In the genomic region with DNA sequence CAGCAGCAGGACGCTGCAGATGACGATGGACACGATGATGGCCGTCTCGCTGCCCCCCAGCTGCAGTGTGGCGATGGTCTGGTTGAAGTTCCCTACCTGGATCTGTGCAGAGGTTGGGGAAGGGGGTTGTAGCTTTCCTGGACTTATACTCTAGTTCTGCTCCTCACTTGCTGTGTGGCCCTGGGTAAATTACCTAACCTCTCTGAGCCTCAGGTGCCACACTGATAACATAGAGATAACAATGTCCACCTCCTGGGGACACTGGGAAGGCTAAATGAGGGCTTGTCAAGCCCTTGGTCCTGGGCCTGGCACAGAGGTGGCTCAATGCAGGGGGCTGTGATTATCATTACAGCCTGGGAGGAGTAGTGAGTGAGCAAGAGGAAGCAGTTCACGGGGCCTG, we compare ENCODE assay signal across 24 cellular contexts. TPM values are rescaled to one million over a fixed set of nuclear protein-coding genes. Genes with fewer than 3 reads are reported as not detected.
DNase-seq lines count a peak whose midpoint lies in the region; ATAC-seq, FAIRE-seq and TF ChIP-seq lines count a peak whose summit lies in the region.
"Had no signal": no experiment of that assay in that cellular context is flagged by ENCODE, and none has a peak within 500 bp of the region (broad histone marks: within the 10 kb centered on the region; RNA-seq: fewer than 3 reads in every experiment).

No MANE protein-coding gene starts in this region.

- H3K27ac Mint-ChIP-seq in CD4-positive, alpha-beta memory T cell = peak overlapping the region in 4 of 7 donors; percentile 55 to 67 (median 65)
- H3K27ac Mint-ChIP-seq in T-helper 17 cell (peak overlapping the region; percentile 72), endodermal cell (peak overlapping the region; percentile 62)

- H3K27me3 ChIP-seq in CD4-positive, alpha-beta memory T cell (ENCODE audit: insufficient read depth, low read length) = no peaks in the 10 kb centered on the region
- H3K27me3 ChIP-seq in endodermal cell (ENCODE audit: control insufficient read depth, insufficient read depth, low read length, poor library complexity, severe bottlenecking) (no peaks in the 10 kb centered on the region), pancreas (no peaks in the 10 kb centered on the region)
- H3K27me3 ChIP-seq: MG63, Peyer's patch had no signal

- H3K36me3 Mint-ChIP-seq in CD4-positive, alpha-beta memory T cell = peaks cover 4 to 7% of the 10 kb centered on the region in 2 donors
- H3K36me3 Mint-ChIP-seq in T-helper 17 cell (ENCODE audit: low read depth) = peaks cover 2% of the 10 kb centered on the region
- peaks cover 9% of the 10 kb centered on the region for H3K36me3 Mint-ChIP-seq in endodermal cell (ENCODE audit: low read depth)

- peaks cover 0 to 2% (median 0%) of the 10 kb centered on the region in 8 donors for H3K9me3 Mint-ChIP-seq in CD4-positive, alpha-beta memory T cell
- H3K9me3 Mint-ChIP-seq in endodermal cell = no peaks in the 10 kb centered on the region

- intact Hi-C loops in CD4-positive, alpha-beta memory T cell (cut with micrococcal nuclease) = no loop called here
- intact Hi-C loops in head of caudate nucleus (cut with DNase I) (no loop called here), pancreas (cut with DNase I) (no loop called here)

- H3K4me3 ChIP-seq in A549 = no peak overlapping the region
- no peak overlapping the region for H3K4me3 ChIP-seq in CD4-positive, alpha-beta memory T cell (ENCODE audit: low read length in 2 of 2)
- H3K4me3 ChIP-seq in endodermal cell (ENCODE audit: low read length) = no peak overlapping the region
- no peak overlapping the region for H3K4me3 ChIP-seq in pancreas
- H3K4me3 ChIP-seq: GM23248, HAP-1, MG63, Peyer's patch had no signal

- H3K9me3 ChIP-seq in A549 = no peaks in the 10 kb centered on the region
- no peaks in the 10 kb centered on the region for H3K9me3 ChIP-seq in CD4-positive, alpha-beta memory T cell (ENCODE audit: control insufficient read depth in 1 of 2, low read length in 2 of 2)
- H3K9me3 ChIP-seq in T-helper 17 cell (ENCODE audit: control insufficient read depth, low read length, poor library complexity, severe bottlenecking) = no peaks in the 10 kb centered on the region
- no peaks in the 10 kb centered on the region for H3K9me3 ChIP-seq in endodermal cell (ENCODE audit: control insufficient read depth, low read length)
- H3K9me3 ChIP-seq in pancreas = no peaks in the 10 kb centered on the region
- H3K9me3 ChIP-seq: HAP-1, MG63, Peyer's patch had no signal

- H3K36me3 ChIP-seq in CD4-positive, alpha-beta memory T cell (ENCODE audit: insufficient read depth, low read length) = no peaks in the 10 kb centered on the region
- H3K36me3 ChIP-seq in endodermal cell (ENCODE audit: control insufficient read depth, insufficient read depth, low read length) (no peaks in the 10 kb centered on the region), pancreas (no peaks in the 10 kb centered on the region)
- H3K36me3 ChIP-seq: HAP-1 had no signal

- no peak overlapping the region for H3K4me3 Mint-ChIP-seq in CD4-positive, alpha-beta memory T cell
- H3K4me3 Mint-ChIP-seq in T-helper 17 cell (no peak overlapping the region), endodermal cell (no peak overlapping the region)

- whole genome bisulfite sequencing in A549 (ENCODE audit: missing lambda C conversion rate) = 98% methylated on average over 6 of the region's 7 CpGs
- WGBS in endodermal cell (ENCODE audit: insufficient coverage in 1 of 2, insufficient read length in 1 of 2), 2 experiments = 98 to 100% methylated on average over 3 to 7 of the region's 7 CpGs
- 91 to 96% methylated on average over 7 of the region's 7 CpGs for WGBS in pancreas, 2 donors

- TF ChIP-seq RAD21 in A549 (conservative IDR thresholded peaks at IDR 0.05 in 1 of 2, IDR thresholded peaks at IDR 0.05 in 1 of 2) = no peak

- POLR2A ChIA-PET in A549 (lab: Yijun Ruan, JAX) = no interaction called here
- POLR2A ChIA-PET in CD4-positive, alpha-beta memory T cell (lab: Charles Lee; ENCODE audit: partially characterized antibody) = interaction anchor here (0.8 to 1.0 kb wide), 2 partner anchors 8 to 11 kb away, joined by 3 read pairs; no protein-coding TSS in a partner anchor

- H3K4me2 ChIP-seq in A549 = no peak overlapping the region

- H3K27ac ChIP-seq in A549 (no peak overlapping the region), endodermal cell (ENCODE audit: low read depth, low read length) (no peak overlapping the region), pancreas (no peak overlapping the region)
- H3K27ac ChIP-seq in CD4-positive, alpha-beta memory T cell (ENCODE audit: low read depth, low read length) = no peak overlapping the region
- H3K27ac ChIP-seq: GM23248, Peyer's patch had no signal

- no peak for FAIRE-seq in A549 (lab: Jason Lieb, UNC)
- no peak for FAIRE-seq in pancreas (lab: Jason Lieb, UNC)
- FAIRE-seq: A204.1 had no signal

- peaks cover 0 to 22% (median 7%) of the 10 kb centered on the region in 4 donors for H3K4me1 Mint-ChIP-seq in CD4-positive, alpha-beta memory T cell
- H3K4me1 Mint-ChIP-seq in T-helper 17 cell (peaks cover 11% of the 10 kb centered on the region), endodermal cell (no peaks in the 10 kb centered on the region)

- no peak overlapping the region for H3K9ac ChIP-seq in endodermal cell (ENCODE audit: extremely low read depth, low read length, poor library complexity, severe bottlenecking)
- H3K9ac ChIP-seq: GM23248 had no signal

- no peaks in the 10 kb centered on the region for H3K4me1 ChIP-seq in A549
- peaks cover 7% of the 10 kb centered on the region for H3K4me1 ChIP-seq in CD4-positive, alpha-beta memory T cell (ENCODE audit: insufficient read depth, low read length)
- no peaks in the 10 kb centered on the region for H3K4me1 ChIP-seq in endodermal cell (ENCODE audit: control insufficient read depth, insufficient read depth, low read length)
- H3K4me1 ChIP-seq in pancreas = no peaks in the 10 kb centered on the region
- H3K4me1 ChIP-seq: HAP-1 had no signal

- H3K27me3 Mint-ChIP-seq in CD4-positive, alpha-beta memory T cell = no peaks in the 10 kb centered on the region
- no peaks in the 10 kb centered on the region for H3K27me3 Mint-ChIP-seq in T-helper 17 cell
- H3K27me3 Mint-ChIP-seq in endodermal cell (ENCODE audit: insufficient read depth) = no peaks in the 10 kb centered on the region

- CTCF ChIA-PET in A549 (lab: Yijun Ruan, JAX) = interaction anchor here (1.2 kb wide), 1 partner anchor 11 kb away, joined by 3 read pairs; no protein-coding TSS in a partner anchor
- CTCF ChIA-PET in CD4-positive, alpha-beta memory T cell (lab: Charles Lee; ENCODE audit: partially characterized antibody) = no interaction called here

- ATAC-seq in A549 (no peak), T-helper 17 cell (no peak), pancreas (no peak)
- ATAC-seq: SK-N-SH treated with all-trans-retinoic acid at 6 μM for 48 hours had no signal

- DNase-seq in A549 (ENCODE audit: low read depth in 1 of 2, low spot score in 1 of 2) = no peak
- DNase-seq in CD4-positive, alpha-beta memory T cell = no peak
- DNase-seq in T-helper 17 cell = no peak
- no peak for DNase-seq in endodermal cell
- DNase-seq in Kasumi-1 (lab: John Stamatoyannopoulos, UW) = no peak
- no peak for DNase-seq in AG20443 (ENCODE audit: low spot score)
- DNase-seq in head of caudate nucleus = no peak
- DNase-seq in pancreas = no peak
- DNase-seq: C1 segment of cervical spinal cord, COR-L47, DMS79, GM23248, MG63, NCI-H1417, NCI-H1694 treated with DMSO at 0.1 percent for 48 hours, NCI-H2081 treated with DMSO at 0.1 percent for 48 hours, NCI-H446, NCI-H526, Peyer's patch had no signal

- TF ChIP-seq EP300 in A549 (IDR thresholded peaks at IDR 0.05) = no peak

- TF ChIP-seq CTCF in A549 (IDR thresholded peaks at IDR 0.05) (no peak), endodermal cell (conservative IDR thresholded peaks at IDR 0.05) (no peak), pancreas (IDR thresholded peaks at IDR 0.05) (no peak)

- TF ChIP-seq POLR2A in A549 (IDR thresholded peaks at IDR 0.05; ENCODE audit: low read length) = no peak

TF ChIP-seq in A549, 52 proteins besides CTCF, POLR2A, EP300 and RAD21 (continues in another document):
- TF ChIP-seq ZFP36 (IDR thresholded peaks at IDR 0.05; ENCODE audit: borderline replicate concordance, partially characterized antibody) = peak; percentile 5

RNA-seq across cellular contexts. Expression of a gene that starts 26.9 kb away (rescaled TPM):
- not detected in 2 replicates for polyA plus RNA-seq in A549 (2011; rRNA removed)
- not detected in 2 replicates for polyA plus RNA-seq in A549 (2012; cell fraction: cytosol; rRNA removed)
- polyA plus RNA-seq in A549 (2012; cell fraction: nucleus; rRNA removed) = not detected in 2 replicates
- polyA plus RNA-seq in A549 (2017; fragmentation: RNase III; extraction: RNeasy Plus Mini Kit Qiagen cat#74134 plus additional on column Dnase treatment) = not detected in 3 replicates
- polyA minus RNA-seq in A549 (2011; rRNA and poly(A)+ RNA removed) = not detected in 2 replicates
- total RNA-seq in CD4-positive, alpha-beta memory T cell = not detected
- polyA plus RNA-seq in CD4-positive, alpha-beta memory T cell = not detected
- not detected for total RNA-seq in T-helper 17 cell
- not detected for total RNA-seq in endodermal cell
- not detected for polyA plus RNA-seq in endodermal cell (2013, experiment 1 of 2)
- polyA plus RNA-seq in endodermal cell (2013, experiment 2 of 2) = not detected
- not detected for total RNA-seq in pancreas
- polyA plus RNA-seq in pancreas = not detected
- total RNA-seq: GM23248, LHCN-M2, OCI-LY7, Peyer's patch had no signal
- polyA plus RNA-seq: GM23248 had no signal

RNA-seq across cellular contexts. Expression of a gene that starts 36.6 kb away (rescaled TPM):
- polyA plus RNA-seq in A549 (2011; rRNA removed) (26.8 and 49.3 TPM in 2 replicates), A549 (2017; fragmentation: RNase III; extraction: RNeasy Plus Mini Kit Qiagen cat#74134 plus additional on column Dnase treatment) (47.2 to 72.6 TPM (median 58.6 TPM) in 3 replicates), pancreas (10 to 100 TPM; 52.5 to 66.2 TPM)
- 37.6 and 41.4 TPM in 2 replicates for polyA plus RNA-seq in A549 (2012; cell fraction: cytosol; rRNA removed)
- polyA plus RNA-seq in A549 (2012; cell fraction: nucleus; rRNA removed) = 133 and 136 TPM in 2 replicates
- polyA minus RNA-seq in A549 (2011; rRNA and poly(A)+ RNA removed) = 49.8 and 54.9 TPM in 2 replicates
- 10 to 100 TPM; 71.4 to 72.5 TPM for total RNA-seq in CD4-positive, alpha-beta memory T cell
- 1 to 10 TPM in 1 of 2 donors, under 1 TPM in 1; 0.03 to 8.9 TPM for polyA plus RNA-seq in CD4-positive, alpha-beta memory T cell
- total RNA-seq in T-helper 17 cell (100 to 1,000 TPM in 1 of 2 donors, 10 to 100 TPM in 1; 78.8 to 152 TPM), endodermal cell (10 to 100 TPM; 73.1 to 83.2 TPM), pancreas (10 to 100 TPM; 15.5 to 48.5 (median 21.7) TPM)
- 58.8 TPM for polyA plus RNA-seq in endodermal cell (2013, experiment 1 of 2)
- polyA plus RNA-seq in endodermal cell (2013, experiment 2 of 2) = 68.1 TPM

RNA-seq across cellular contexts. Expression of a gene that starts 41.4 kb away (rescaled TPM):
- 0.03 and 0.04 TPM in 2 replicates for polyA plus RNA-seq in A549 (2011; rRNA removed)
- 0.01 TPM in 1 of 2 replicates, not detected in the other for polyA plus RNA-seq in A549 (2012; cell fraction: cytosol; rRNA removed)
- 0.05 and 0.11 TPM in 2 replicates for polyA plus RNA-seq in A549 (2012; cell fraction: nucleus; rRNA removed)
- not detected in 3 replicates for polyA plus RNA-seq in A549 (2017; fragmentation: RNase III; extraction: RNeasy Plus Mini Kit Qiagen cat#74134 plus additional on column Dnase treatment)
- polyA minus RNA-seq in A549 (2011; rRNA and poly(A)+ RNA removed) = not detected in 2 replicates
- total RNA-seq in CD4-positive, alpha-beta memory T cell = not detected
- not detected for polyA plus RNA-seq in CD4-positive, alpha-beta memory T cell
- total RNA-seq in T-helper 17 cell = not detected
- total RNA-seq in endodermal cell = under 1 TPM; 0.22 to 0.26 TPM
- polyA plus RNA-seq in endodermal cell (2013, experiment 1 of 2) = not detected
- not detected for polyA plus RNA-seq in endodermal cell (2013, experiment 2 of 2)
- not detected for total RNA-seq in pancreas
- under 1 TPM in 1 of 2 donors, not detected in 1; 0.05 TPM for polyA plus RNA-seq in pancreas
- total RNA-seq: GM23248, LHCN-M2, OCI-LY7, Peyer's patch had no signal
- polyA plus RNA-seq: GM23248 had no signal
